8 cellular contexts compared by ENCODE assay signal in the genomic region with DNA sequence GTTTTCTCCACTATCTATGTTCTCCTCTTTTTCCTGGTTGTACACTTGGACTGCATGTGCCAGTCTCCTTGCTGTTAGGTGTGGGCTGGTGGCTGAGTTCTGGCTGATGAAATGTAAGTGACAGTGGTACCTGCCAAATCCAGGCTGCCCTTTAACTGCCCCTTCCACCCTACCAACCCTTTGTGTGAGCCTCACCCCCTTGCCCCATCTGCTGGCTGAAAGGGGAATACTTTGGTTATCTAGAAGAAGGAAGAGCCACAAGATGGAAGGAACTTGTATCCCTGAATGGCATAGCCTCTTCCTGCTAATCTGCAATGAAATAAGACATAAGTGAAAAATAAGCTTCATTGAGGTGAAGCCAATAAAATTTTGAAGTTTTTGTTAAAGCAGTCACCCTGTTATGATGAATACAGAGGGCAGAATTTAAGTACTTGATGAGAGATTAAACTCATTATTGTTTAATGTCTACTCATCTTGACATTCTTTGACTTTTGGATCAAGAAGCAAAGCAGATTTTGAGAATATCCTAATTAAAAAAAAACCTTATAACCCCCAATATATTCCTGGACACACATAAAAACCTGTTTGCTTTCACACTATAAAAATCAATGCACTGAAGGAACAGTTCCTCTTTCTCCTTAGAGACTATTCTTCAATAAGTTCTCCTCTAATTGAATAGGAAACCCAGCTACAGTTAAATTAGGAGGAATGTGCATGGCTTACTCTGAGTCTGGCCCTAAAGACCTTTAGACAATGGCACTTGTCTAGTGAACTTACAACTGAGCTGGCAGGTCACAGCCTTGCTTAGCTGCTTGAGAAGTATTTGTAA.
DNase-seq lines count a peak whose midpoint lies in the region; ATAC-seq and TF ChIP-seq lines count a peak whose summit lies in the region.

No MANE protein-coding gene starts in this region.

- H3K27ac ChIP-seq in H9 (ENCODE audit: insufficient read length, low read depth, low read length) (no peak overlapping the region), left ventricle myocardium inferior (replicated peaks) (no peak overlapping the region)

- no peak overlapping the region for H2BK20ac ChIP-seq in H9 (ENCODE audit: low read depth, low read length, poor library complexity, severe bottlenecking)

- TF ChIP-seq CTCF in H9 (conservative IDR thresholded peaks at IDR 0.05) (peak; percentile 69), left ventricle myocardium inferior (IDR thresholded peaks at IDR 0.05; ENCODE audit: borderline replicate concordance) (peak; percentile 53)

- DNase-seq in COR-L47 (lab: John Stamatoyannopoulos, UW) (peak; percentile 16), H9 (peak; percentile 69), NCI-H460 (ENCODE audit: extremely low read depth, low read depth) (peak; percentile 24), left ventricle myocardium inferior (no peak), GM19240 (ENCODE audit: insufficient read length, low spot score) (no peak), Ammon's horn (ENCODE audit: low spot score) (no peak)
- peak; percentile 77 for DNase-seq in activated CD4-positive, alpha-beta memory T cell treated with anti-CD3 and anti-CD28 coated beads for 36 hours
- DNase-seq in stimulated activated naive CD8-positive, alpha-beta T cell treated with anti-CD3 and anti-CD28 coated beads, Interleukin-15, amount 100 ng/mL, for 72 hours: peak; percentile 43 to 73

- ATAC-seq in stimulated activated naive CD8-positive, alpha-beta T cell treated with anti-CD3 and anti-CD28 coated beads, Interleukin-15, amount 100 ng/mL, for 72 hours: peak; percentile 65

- no peak overlapping the region for H3K18ac ChIP-seq in H9 (ENCODE audit: insufficient read length, low read depth, low read length)

- no peak overlapping the region for H2BK12ac ChIP-seq in H9 (ENCODE audit: insufficient read length, low read depth, low read length)

- no peak overlapping the region for H4K5ac ChIP-seq in H9 (ENCODE audit: insufficient read length, low read depth, low read length)

- no peak overlapping the region for H3K56ac ChIP-seq in H9 (ENCODE audit: insufficient read length, low read depth, low read length)

- H3K79me1 ChIP-seq in H9 (ENCODE audit: insufficient read depth, low read depth, low read length, poor library complexity, severe bottlenecking): no peaks in the 10 kb centered on the region

- peaks cover 3% of the 10 kb centered on the region; the same call in 1 of the 2 replicates for H3K4me1 ChIP-seq in H9 (ENCODE audit: insufficient read depth, low read length)
- H3K4me1 ChIP-seq in left ventricle myocardium inferior: peaks cover 27% of the 10 kb centered on the region

- H2BK5ac ChIP-seq in H9 (ENCODE audit: insufficient read length, low read length): no peak overlapping the region

- no peaks in the 10 kb centered on the region for H3K27me3 Mint-ChIP-seq in H9 (ENCODE audit: low read depth)
- H3K27me3 Mint-ChIP-seq in activated CD4-positive, alpha-beta memory T cell treated with anti-CD3 and anti-CD28 coated beads for 36 hours: no peaks in the 10 kb centered on the region
- no peaks in the 10 kb centered on the region for H3K27me3 Mint-ChIP-seq in stimulated activated naive CD8-positive, alpha-beta T cell treated with anti-CD3 and anti-CD28 coated beads, Interleukin-15, amount 100 ng/mL, for 72 hours

- no peak overlapping the region for H3K4me3 Mint-ChIP-seq in H9
- no peak overlapping the region for H3K4me3 Mint-ChIP-seq in activated CD4-positive, alpha-beta memory T cell treated with anti-CD3 and anti-CD28 coated beads for 36 hours
- H3K4me3 Mint-ChIP-seq in stimulated activated naive CD8-positive, alpha-beta T cell treated with anti-CD3 and anti-CD28 coated beads, Interleukin-15, amount 100 ng/mL, for 72 hours: no peak overlapping the region

- intact Hi-C loops in activated CD4-positive, alpha-beta memory T cell treated with anti-CD3 and anti-CD28 coated beads for 36 hours (cut with micrococcal nuclease): loop anchor here (1.0 to 10.0 kb wide), 4 partner anchors 162 to 1026 kb away; no protein-coding TSS in a partner anchor
- intact Hi-C loops in left ventricle myocardium inferior (cut with micrococcal nuclease): no loop called here

- no peaks in the 10 kb centered on the region for H4K20me1 ChIP-seq in H9 (ENCODE audit: control insufficient read depth, insufficient read depth, insufficient read length)

- peaks cover 10 to 17% of the 10 kb centered on the region in 2 experiments for H3K4me1 Mint-ChIP-seq in H9
- H3K4me1 Mint-ChIP-seq in activated CD4-positive, alpha-beta memory T cell treated with anti-CD3 and anti-CD28 coated beads for 36 hours (ENCODE audit: low read depth): peaks cover 48% of the 10 kb centered on the region
- H3K4me1 Mint-ChIP-seq in stimulated activated naive CD8-positive, alpha-beta T cell treated with anti-CD3 and anti-CD28 coated beads, Interleukin-15, amount 100 ng/mL, for 72 hours: peaks cover 66% of the 10 kb centered on the region

- H4K8ac ChIP-seq in H9 (replicated peaks; ENCODE audit: insufficient read length, low read depth, low read length): no peak overlapping the region

- H2BK15ac ChIP-seq in H9 (ENCODE audit: low read depth, low read length): no peak overlapping the region

- no peak overlapping the region for H3K14ac ChIP-seq in H9 (ENCODE audit: insufficient read depth, low read length)

- no peaks in the 10 kb centered on the region for H3K23me2 ChIP-seq in H9 (ENCODE audit: insufficient read length, low read depth, low read length, poor library complexity, severe bottlenecking)

- no peak overlapping the region for H2AK5ac ChIP-seq in H9 (ENCODE audit: insufficient read length, low read length)

- no peak overlapping the region for H3K9ac ChIP-seq in H9 (ENCODE audit: extremely low read depth, insufficient read length, low read length)

- H3K36me3 ChIP-seq in left ventricle myocardium inferior: no peaks in the 10 kb centered on the region

- no peaks in the 10 kb centered on the region for H3K79me2 ChIP-seq in H9 (ENCODE audit: insufficient read depth, low read length)

- no peak overlapping the region for H3T11ph ChIP-seq in H9 (ENCODE audit: low read length)

- CTCF ChIA-PET in activated CD4-positive, alpha-beta memory T cell treated with anti-CD3 and anti-CD28 coated beads for 36 hours (lab: Charles Lee): interaction anchor here (0.7 to 2.9 kb wide), 27 partner anchors 8 to 1027 kb away, joined by 3 to 30 read pairs (median 4); partner anchors contain the start of gene BTG1

- H3K4me2 ChIP-seq in H9 (ENCODE audit: insufficient read depth, insufficient read length, low read length): no peak overlapping the region

- no peak overlapping the region for H3K4me3 ChIP-seq in left ventricle myocardium inferior

- H2AFZ ChIP-seq in H9 (ENCODE audit: low read length): no peak overlapping the region

- POLR2A ChIA-PET in activated CD4-positive, alpha-beta memory T cell treated with anti-CD3 and anti-CD28 coated beads for 36 hours (lab: Charles Lee): interaction anchor here (2.8 kb wide), 1 partner anchor 263 kb away, joined by 18 read pairs; the partner anchor contains the start of gene BTG1

- no peaks in the 10 kb centered on the region for H3K27me3 ChIP-seq in H9 (ENCODE audit: insufficient read depth, low read length)
- no peaks in the 10 kb centered on the region for H3K27me3 ChIP-seq in left ventricle myocardium inferior (ENCODE audit: low read depth)

- H2BK120ac ChIP-seq in H9 (ENCODE audit: low read depth, low read length, poor library complexity, severe bottlenecking): no peak overlapping the region

- no peak overlapping the region for H3K4ac ChIP-seq in H9 (ENCODE audit: low read depth, low read length)

- H3K23ac ChIP-seq in H9 (ENCODE audit: insufficient read length, low read depth, low read length): no peak overlapping the region

- peaks cover 0 to 9% (median 0%) of the 10 kb centered on the region in 3 experiments; a peak in 3 of 7 replicates for H3K36me3 Mint-ChIP-seq in H9 (ENCODE audit: insufficient read depth in 1 of 3, low read depth in 3 of 3)
- peaks cover 7% of the 10 kb centered on the region for H3K36me3 Mint-ChIP-seq in activated CD4-positive, alpha-beta memory T cell treated with anti-CD3 and anti-CD28 coated beads for 36 hours

- H3K9me3 Mint-ChIP-seq in H9: peaks cover 9 to 12% of the 10 kb centered on the region in 2 experiments; a peak in 4 of 5 replicates
- H3K9me3 Mint-ChIP-seq in activated CD4-positive, alpha-beta memory T cell treated with anti-CD3 and anti-CD28 coated beads for 36 hours: peaks cover 7% of the 10 kb centered on the region
- peaks cover 0 to 9% of the 10 kb centered on the region in 2 donors for H3K9me3 Mint-ChIP-seq in stimulated activated naive CD8-positive, alpha-beta T cell treated with anti-CD3 and anti-CD28 coated beads, Interleukin-15, amount 100 ng/mL, for 72 hours

- H3K27ac Mint-ChIP-seq in H9: no peak overlapping the region
- H3K27ac Mint-ChIP-seq in activated CD4-positive, alpha-beta memory T cell treated with anti-CD3 and anti-CD28 coated beads for 36 hours: peak overlapping the region; percentile 33
- peak overlapping the region in 1 of 2 donors; percentile 67 for H3K27ac Mint-ChIP-seq in stimulated activated naive CD8-positive, alpha-beta T cell treated with anti-CD3 and anti-CD28 coated beads, Interleukin-15, amount 100 ng/mL, for 72 hours

- H3K9me3 ChIP-seq in H9 (ENCODE audit: control insufficient read depth, low read depth, low read length) (no peaks in the 10 kb centered on the region), left ventricle myocardium inferior (replicated peaks) (no peaks in the 10 kb centered on the region)

- H4K91ac ChIP-seq in H9 (ENCODE audit: insufficient read length, low read depth, low read length): no peak overlapping the region

Comparison
In these comparisons a context has a peak if more than half of its experiments do, and no peak if none do; other contexts are left out.
1. DNase-seq: peak in COR-L47 (single experiment), H9 (single experiment), NCI-H460 (single experiment), activated CD4-positive, alpha-beta memory T cell treated with anti-CD3 and anti-CD28 coated beads for 36 hours (single experiment) and stimulated activated naive CD8-positive, alpha-beta T cell treated with anti-CD3 and anti-CD28 coated beads, Interleukin-15, amount 100 ng/mL, for 72 hours (2 of 2); none in left ventricle myocardium inferior (single experiment), GM19240 (single experiment) and Ammon's horn (single experiment).